ENCODE assay signal across 20 cellular contexts in the genomic region with DNA sequence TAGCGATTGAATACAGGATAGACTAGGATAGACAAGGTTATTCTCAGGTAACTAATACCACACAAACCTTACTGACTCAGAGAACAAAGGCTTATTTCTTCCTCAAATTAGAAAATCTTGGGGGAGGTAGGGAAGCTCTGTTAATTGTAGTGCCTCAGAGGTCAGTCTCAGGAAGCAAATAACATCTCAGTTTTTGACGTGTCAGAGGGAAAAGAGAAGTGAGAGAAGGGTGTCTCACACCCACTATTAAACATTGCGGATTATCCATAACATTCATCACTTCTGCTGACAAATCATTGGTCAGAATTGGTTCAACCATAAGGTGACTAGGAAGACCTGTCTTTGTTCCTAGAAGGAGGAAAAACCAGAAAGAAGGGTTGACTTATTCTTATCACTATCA.
"Had no signal": no experiment of that assay in that cellular context is flagged by ENCODE, and none has a peak within 500 bp of the region (broad histone marks: within the 10 kb centered on the region; RNA-seq: fewer than 3 reads in every experiment).

No MANE protein-coding gene starts in this region.

- DNase-seq: activated CD4-positive, alpha-beta T cell treated with anti-CD3 and anti-CD28 coated beads for 36 hours; activated CD4-positive, CD25-positive, alpha-beta regulatory T cell; activated CD8-positive, alpha-beta memory T cell treated with anti-CD3 and anti-CD28 coated beads, Interleukin-2, amount 10 ng/mL, durations not matched to agents 7 days and 5 days; activated CD8-positive, alpha-beta T cell treated with anti-CD3 and anti-CD28 coated beads, Interleukin-2, amount 10 ng/mL, durations not matched to agents 7 days and 5 days; activated naive CD8-positive, alpha-beta T cell treated with anti-CD3 and anti-CD28 coated beads, Interleukin-2, amount 50 U/mL, for 24 hours; activated T-cell treated with anti-CD3 and anti-CD28 coated beads, Interleukin-2, amount 50 U/mL, for 48 hours; amygdala; caudate nucleus; foreskin keratinocyte; left lung; lower lobe of right lung; mesenchymal stem cell; natural killer cell; stimulated activated CD4-positive, alpha-beta T cell treated with anti-CD3 and anti-CD28 coated beads, Interleukin-1b, Interleukin-23, amount 100 ng/mL, for 48 hours; stimulated activated CD4-positive, alpha-beta T cell treated with anti-CD3 and anti-CD28 coated beads, Interleukin-4, amount 100 ng/mL, for 4 hours; stimulated activated CD8-positive, alpha-beta memory T cell treated with anti-CD3 and anti-CD28 coated beads, Interleukin-4, amount 100 ng/mL, for 48 hours; stomach; T1000; thyroid gland; upper lobe of right lung had no signal
